ENCODE assay signal across 8 cellular contexts in the genomic region with DNA sequence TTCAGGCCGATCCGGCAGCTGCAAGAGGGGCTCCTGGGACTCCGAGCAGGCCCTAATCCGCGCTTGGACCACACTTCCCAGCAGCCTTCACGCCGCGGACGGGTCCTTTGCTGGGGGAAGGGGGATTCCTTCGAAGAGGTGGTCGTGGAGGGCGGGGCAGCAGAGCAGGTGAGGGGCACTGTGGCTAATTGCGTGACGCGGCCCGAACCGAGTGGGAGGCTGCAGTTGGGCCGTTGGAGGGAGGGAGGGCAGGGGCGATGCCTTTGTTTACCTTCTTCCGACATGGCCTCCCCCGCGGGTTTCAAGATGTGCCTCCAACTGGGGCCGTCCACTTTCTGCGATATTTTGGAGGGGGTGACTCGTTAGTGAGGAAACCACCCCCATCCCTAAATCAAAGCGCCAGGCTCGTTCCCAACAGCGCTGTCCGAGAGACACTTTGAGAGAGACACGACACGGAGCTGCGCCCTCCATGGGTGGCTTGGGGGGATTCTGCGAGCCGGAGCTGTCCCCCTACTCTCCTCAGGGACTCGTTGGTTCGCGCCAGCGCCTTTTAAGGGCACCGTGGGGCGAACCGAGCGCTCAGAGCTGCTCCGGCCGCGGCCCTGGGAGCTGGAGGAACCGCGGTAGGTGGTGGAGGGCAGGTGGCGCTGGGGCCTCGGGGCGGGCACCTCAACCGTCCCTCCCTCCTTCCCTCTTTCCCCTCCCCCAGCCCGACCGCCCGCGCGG. TPM values are rescaled to one million over a fixed set of nuclear protein-coding genes. Genes with fewer than 3 reads are reported as not detected.
DNase-seq lines count a peak whose midpoint lies in the region; ATAC-seq, FAIRE-seq and TF ChIP-seq lines count a peak whose summit lies in the region.

A gene (plus strand): TSS at position 582 of the 726 bp plus-strand sequence. CDS start 3,070 bp downstream, outside the sequence.

- no peaks in the 10 kb centered on the region for H3K9me3 ChIP-seq in keratinocyte (ENCODE audit: control insufficient read depth, low read depth, low read length)

- peaks cover 6 to 10% of the 10 kb centered on the region in 2 experiments for H3K36me3 ChIP-seq in keratinocyte (ENCODE audit: control insufficient read depth in 2 of 2, extremely low read depth in 1 of 2, insufficient read depth in 2 of 2, low read length in 2 of 2)

- no peaks in the 10 kb centered on the region for H3K27me3 ChIP-seq in keratinocyte (ENCODE audit: control insufficient read depth, extremely low read depth, insufficient read depth, low read length)

- no peak for FAIRE-seq in keratinocyte (lab: Jason Lieb, UNC)

- peak; percentile 87 for ATAC-seq in GM18909 (IDR thresholded peaks at IDR 0.05; ENCODE audit: poor library complexity, unreplicated experiment)
- peak; percentile 77 for ATAC-seq in HG03159 (IDR thresholded peaks at IDR 0.05; ENCODE audit: unreplicated experiment)
- ATAC-seq in activated CD4-positive, CD25-positive, alpha-beta regulatory T cell treated with anti-CD3 and anti-CD28 coated beads, Interleukin-2, amount 50 U/mL, for 24 hours = peak; percentile 93 to 94
- peak; percentile 91 for ATAC-seq in central memory CD8-positive, alpha-beta T cell (replicated peaks; ENCODE audit: extremely low read depth, poor library complexity, severe bottlenecking)

- H3K27me3 Mint-ChIP-seq in central memory CD8-positive, alpha-beta T cell = no peaks in the 10 kb centered on the region

- peak within 1 kb of the TSS; percentile 93 for H3K4me2 ChIP-seq in keratinocyte (ENCODE audit: control insufficient read depth, extremely low read depth, insufficient read depth, low read depth, low read length)

- H3K4me3 ChIP-seq in keratinocyte (ENCODE audit: control insufficient read depth in 2 of 3, extremely low read depth in 1 of 3, insufficient read depth in 2 of 3, low read depth in 1 of 3, low read length in 3 of 3) = peak within 1 kb of the TSS; percentile 80 to 92 (median 92)

- H3K4me3 Mint-ChIP-seq in central memory CD8-positive, alpha-beta T cell = peak within 1 kb of the TSS; percentile 90

- peaks cover 17% of the 10 kb centered on the region for H3K36me3 Mint-ChIP-seq in central memory CD8-positive, alpha-beta T cell (ENCODE audit: insufficient read depth)

- H3K9ac ChIP-seq in keratinocyte (ENCODE audit: control insufficient read depth, extremely low read depth, insufficient read depth, low read length) = peak within 1 kb of the TSS; percentile 98

- peaks cover 2% of the 10 kb centered on the region for H3K9me1 ChIP-seq in keratinocyte (ENCODE audit: control insufficient read depth, extremely low read depth, insufficient read depth, low read length)

- H2AFZ ChIP-seq in keratinocyte (ENCODE audit: control insufficient read depth, low read length) = peak within 1 kb of the TSS; percentile 99

- H3K4me1 ChIP-seq in keratinocyte (ENCODE audit: control insufficient read depth, extremely low read depth, insufficient read depth, low read length) = peaks cover 17% of the 10 kb centered on the region

- H3K27ac ChIP-seq in keratinocyte (ENCODE audit: control insufficient read depth, insufficient read depth, low read length) = peak within 1 kb of the TSS; percentile 98

- H4K20me1 ChIP-seq in keratinocyte (ENCODE audit: control insufficient read depth, extremely low read depth, insufficient read depth, low read length) = no peaks in the 10 kb centered on the region

- peak within 1 kb of the TSS; percentile 97 for H3K27ac Mint-ChIP-seq in central memory CD8-positive, alpha-beta T cell (ENCODE audit: low read depth)

- H3K9me3 Mint-ChIP-seq in central memory CD8-positive, alpha-beta T cell = no peaks in the 10 kb centered on the region

- dilution Hi-C loops in keratinocyte (cut with MboI; ENCODE audit: extremely low pct_ligation_motif_present, low sequenced_read_pairs) = no loop called here

- no peak for TF ChIP-seq CTCF in keratinocyte (optimal IDR thresholded peaks at IDR 0.05 in 1 of 3, IDR thresholded peaks at IDR 0.05 in 1 of 3, conservative IDR thresholded peaks at IDR 0.05 in 1 of 3; ENCODE audit: extremely low read depth in 1 of 3, insufficient read depth in 2 of 3, low read length in 3 of 3)

- H3K79me2 ChIP-seq in keratinocyte (ENCODE audit: control insufficient read depth, insufficient read depth, low read length) = peaks cover 36% of the 10 kb centered on the region

- peaks cover 41% of the 10 kb centered on the region for H3K4me1 Mint-ChIP-seq in central memory CD8-positive, alpha-beta T cell

- DNase-seq in AG08396 (ENCODE audit: low spot score) = peak; percentile 92
- peak; percentile 85 for DNase-seq in NCI-H345 treated with DMSO at 0.1 percent for 48 hours (lab: John Stamatoyannopoulos, UW; ENCODE audit: unreplicated experiment)
- DNase-seq in central memory CD8-positive, alpha-beta T cell (ENCODE audit: low spot score in 2 of 2) = peak; percentile 92 to 94
- no peak for DNase-seq in keratinocyte (ENCODE audit: low read depth, low spot score)
- peak; percentile 86 to 87 (median 86) for DNase-seq in stimulated activated CD4-positive, alpha-beta T cell treated with anti-CD3 and anti-CD28 coated beads, Interleukin-12 subunit alpha, Interleukin-12 subunit beta, amount 100 ng/mL, for 48 hours (ENCODE audit: low read depth in 2 of 3, low spot score in 1 of 3)

RNA-seq across cellular contexts. Expression of the gene that starts here (rescaled TPM):
- polyA plus RNA-seq in keratinocyte = 24.6 to 31.5 TPM (median 25.5 TPM) in 3 replicates
- polyA plus RNA-seq in keratinocyte (2011; ENCODE audit: low read depth) = 10.8 TPM
- polyA plus RNA-seq in keratinocyte (2011; cell fraction: cytosol; rRNA removed) = 24.5 and 28.4 TPM in 2 replicates
- polyA plus RNA-seq in keratinocyte (2011; cell fraction: nucleus; rRNA removed) = 34.3 and 35.0 TPM in 2 replicates
- polyA plus RNA-seq in keratinocyte (2012; ENCODE audit: low replicate concordance) = 17.4 and 25.6 TPM in 2 replicates
- polyA minus RNA-seq in keratinocyte = 33.6 to 39.1 TPM (median 38.3 TPM) in 3 replicates
- 46.8 TPM for polyA minus RNA-seq in keratinocyte (2011; cell fraction: cytosol; rRNA and poly(A)+ RNA removed)
- polyA minus RNA-seq in keratinocyte (2011; cell fraction: nucleus; rRNA and poly(A)+ RNA removed) = 20.5 and 25.0 TPM in 2 replicates
